Comparison of ENCODE assay signal across 18 cellular contexts in genomic region chr3:52176188-52176752, GRCh38. TPM values are rescaled to one million over a fixed set of nuclear protein-coding genes. Genes with fewer than 3 reads are reported as not detected.
DNase-seq lines count a peak whose midpoint lies in the region; ATAC-seq and TF ChIP-seq lines count a peak whose summit lies in the region.
"Had no signal": no experiment of that assay in that cellular context is flagged by ENCODE, and none has a peak within 500 bp of the region (broad histone marks: within the 10 kb centered on the region; RNA-seq: fewer than 3 reads in every experiment).

No MANE protein-coding gene starts in this region.

- H3K27ac ChIP-seq in BLaER1 (no peak overlapping the region), IMR-90 (ENCODE audit: insufficient read depth, low read length) (no peak overlapping the region)
- H3K27ac ChIP-seq: GM23248, Peyer's patch had no signal

- no peak for TF ChIP-seq POLR2A in IMR-90 (IDR thresholded peaks at IDR 0.05; ENCODE audit: low read depth, low read length)

- BruUV-seq in IMR-90 (replicated peaks; lab: Mats Ljungman, UMichigan): no TSS peak

- H3K27me3 ChIP-seq in BLaER1 (no peaks in the 10 kb centered on the region), IMR-90 (ENCODE audit: control insufficient read depth, insufficient read depth, low read length) (peaks cover 9% of the 10 kb centered on the region)
- H3K27me3 ChIP-seq: MG63, Peyer's patch had no signal

- peaks cover 21% of the 10 kb centered on the region for H3K9me1 ChIP-seq in IMR-90 (ENCODE audit: insufficient read depth, low read length)

- H3K4me1 ChIP-seq in BLaER1 (peaks cover 21% of the 10 kb centered on the region), IMR-90 (ENCODE audit: control insufficient read depth, insufficient read depth, low read length) (peaks cover 10% of the 10 kb centered on the region)
- H3K4me1 ChIP-seq: Peyer's patch had no signal

- H3K4me2 ChIP-seq in BLaER1: peak overlapping the region; percentile 72
- no peak overlapping the region for H3K4me2 ChIP-seq in IMR-90 (ENCODE audit: low read depth, low read length)

- H2BK15ac ChIP-seq in IMR-90 (ENCODE audit: low read depth, low read length): no peak overlapping the region

- H3K18ac ChIP-seq in IMR-90 (ENCODE audit: low read depth, low read length): no peak overlapping the region

- no peak overlapping the region for H4K91ac ChIP-seq in IMR-90 (ENCODE audit: insufficient read depth, low read depth, low read length)

- peak overlapping the region; percentile 24; the same call in 1 of the 2 replicates for H3K9ac ChIP-seq in BLaER1
- H3K9ac ChIP-seq in IMR-90 (ENCODE audit: low read depth, low read length): no peak overlapping the region
- H3K9ac ChIP-seq: GM23248 had no signal

- intact Hi-C loops in IMR-90 (cut with micrococcal nuclease) (no loop called here), posterior vena cava (cut with DNase I) (no loop called here)

- H4K8ac ChIP-seq in IMR-90 (ENCODE audit: low read depth in 2 of 2, low read length in 2 of 2): no peak overlapping the region

- POLR2A ChIA-PET in IMR-90 (lab: Charles Lee; ENCODE audit: unreplicated experiment): no interaction called here

- H2AK9ac ChIP-seq in IMR-90 (replicated peaks; ENCODE audit: low read depth, low read length, poor library complexity): no peak overlapping the region

- no peaks in the 10 kb centered on the region for H3K79me1 ChIP-seq in IMR-90 (ENCODE audit: low read depth in 1 of 2, low read length in 2 of 2)

- peak overlapping the region; percentile 72 for H2AFZ ChIP-seq in IMR-90 (replicated peaks; ENCODE audit: low read length, poor library complexity)
- H2AFZ ChIP-seq: GM23248 had no signal

- H3K36me3 ChIP-seq in BLaER1 (no peaks in the 10 kb centered on the region), IMR-90 (ENCODE audit: control insufficient read depth, insufficient read depth, low read length) (no peaks in the 10 kb centered on the region)
- H3K36me3 ChIP-seq: MG63, Peyer's patch had no signal

- DNase-seq in IMR-90 (no peak), posterior vena cava (ENCODE audit: low spot score) (peak; percentile 55), RKO (ENCODE audit: low spot score) (no peak), NCI-H128 (lab: John Stamatoyannopoulos, UW; ENCODE audit: unreplicated experiment) (no peak)
- DNase-seq: CD4-positive, alpha-beta memory T cell; DMS79 treated with DMSO at 0.1 percent for 48 hours; GM23248; MG63; NCI-H1092 treated with DMSO at 0.1 percent for 48 hours; NCI-H1694 treated with DMSO at 0.1 percent for 48 hours; NCI-H446 treated with DMSO at 0.1 percent for 48 hours; NCI-H748 treated with DMSO at 0.1 percent for 48 hours; Peyer's patch had no signal

- H3K4ac ChIP-seq in IMR-90 (ENCODE audit: low read depth, low read length): no peak overlapping the region

- H3K14ac ChIP-seq in IMR-90 (replicated peaks; ENCODE audit: low read depth, low read length): peak overlapping the region; percentile 47; the same call in 1 of the 2 replicates

- H4K20me1 ChIP-seq in BLaER1: no peaks in the 10 kb centered on the region
- H4K20me1 ChIP-seq in IMR-90 (ENCODE audit: insufficient read depth, low read length): no peaks in the 10 kb centered on the region

- ATAC-seq in IMR-90 (ENCODE audit: low read depth) (no peak), esophagus mucosa (peak; percentile 2), GM21381 (IDR thresholded peaks at IDR 0.05; ENCODE audit: unreplicated experiment) (no peak), GM21360 (IDR thresholded peaks at IDR 0.05; ENCODE audit: unreplicated experiment) (no peak)

- dilution Hi-C loops in IMR-90 (cut with HindIII; ENCODE audit: low sequenced_read_pairs, unreplicated experiment): no loop called here

- TF ChIP-seq CTCF in IMR-90 (conservative IDR thresholded peaks at IDR 0.05; ENCODE audit: low read depth, low read length): no peak

- in situ Hi-C loops in IMR-90 (cut with MboI; ENCODE audit: low sequenced_read_pairs): no loop called here

- 95% methylated on average over 2 of the region's 8 CpGs; no CpG with 5 or more reads in 1 of the 2 experiments for WGBS in IMR-90 (ENCODE audit: extremely low coverage in 2 of 2, insufficient read length in 1 of 2), 2 experiments

- no peak overlapping the region for H4K5ac ChIP-seq in IMR-90 (ENCODE audit: low read depth, low read length)

- no peak overlapping the region for H2AK5ac ChIP-seq in IMR-90 (ENCODE audit: low read depth, low read length)

- TF ChIP-seq RAD21 in IMR-90 (IDR thresholded peaks at IDR 0.05; ENCODE audit: low read length): no peak

- H3K4me3 ChIP-seq in BLaER1 (no peak overlapping the region), IMR-90 (ENCODE audit: insufficient read depth, low read depth, low read length) (no peak overlapping the region)
- H3K4me3 ChIP-seq: GM23248, MG63, Peyer's patch had no signal

- H3K23ac ChIP-seq in IMR-90 (ENCODE audit: low read depth, low read length): no peak overlapping the region

- H2BK20ac ChIP-seq in IMR-90 (ENCODE audit: low read depth, low read length): no peak overlapping the region

- CTCF ChIA-PET in IMR-90 (lab: Yijun Ruan, JAX): no interaction called here

- H3K9me3 ChIP-seq in BLaER1 (no peaks in the 10 kb centered on the region), IMR-90 (ENCODE audit: control insufficient read depth, insufficient read depth, low read length) (no peaks in the 10 kb centered on the region)
- H3K9me3 ChIP-seq: MG63, Peyer's patch had no signal

- H2BK120ac ChIP-seq in IMR-90 (ENCODE audit: low read depth, low read length): no peak overlapping the region

- no peak overlapping the region for H3K56ac ChIP-seq in IMR-90 (ENCODE audit: extremely low read depth, insufficient read depth, low read length)

- no peak overlapping the region for H2BK5ac ChIP-seq in IMR-90 (ENCODE audit: low read depth, low read length, poor library complexity, severe bottlenecking)

TF ChIP-seq in IMR-90, 13 proteins besides CTCF, POLR2A, EP300 and RAD21:
- no peak for TF ChIP-seq RFX5 (IDR thresholded peaks at IDR 0.05; ENCODE audit: low read depth, low read length)
- TF ChIP-seq USF2 (IDR thresholded peaks at IDR 0.05; ENCODE audit: low read depth, low read length): no peak
- no peak for TF ChIP-seq CEBPB (IDR thresholded peaks at IDR 0.05; ENCODE audit: low read depth, low read length)
- no peak for TF ChIP-seq CHD1 (IDR thresholded peaks at IDR 0.05; ENCODE audit: low read depth, low read length)
- no peak for TF ChIP-seq MAZ (IDR thresholded peaks at IDR 0.05; ENCODE audit: borderline replicate concordance, low read depth, low read length)
- no peak for TF ChIP-seq ELK1 (IDR thresholded peaks at IDR 0.05; ENCODE audit: borderline replicate concordance, low read depth, low read length)
- TF ChIP-seq MAFK (IDR thresholded peaks at IDR 0.05; ENCODE audit: low read depth, low read length): no peak
- TF ChIP-seq SMC3 (IDR thresholded peaks at IDR 0.05; ENCODE audit: low read depth, low read length): no peak
- no peak for TF ChIP-seq BHLHE40 (IDR thresholded peaks at IDR 0.05; ENCODE audit: low read depth, low read length)
- TF ChIP-seq RCOR1 (IDR thresholded peaks at IDR 0.05; ENCODE audit: insufficient replicate concordance, low read length): no peak
- TF ChIP-seq MXI1 (IDR thresholded peaks at IDR 0.05; ENCODE audit: borderline replicate concordance, low read depth, low read length): no peak
- no peak for TF ChIP-seq NFE2L2 (IDR thresholded peaks at IDR 0.05; ENCODE audit: low read depth, low read length)
- TF ChIP-seq FOS (IDR thresholded peaks at IDR 0.05; ENCODE audit: low read depth, low read length): no peak

RNA-seq across cellular contexts. Expression of gene ALAS1, which starts 21.7 kb away (rescaled TPM):
- total RNA-seq in IMR-90 (2012; rRNA removed) (29.7 and 32.8 TPM in 2 replicates), esophagus mucosa (45.2 TPM), posterior vena cava (10 to 100 TPM; 28.5 to 31.4 TPM)
- polyA plus RNA-seq in IMR-90 (2012; rRNA removed): 47.2 and 47.8 TPM in 2 replicates
- 34.1 and 38.0 TPM in 2 replicates for polyA plus RNA-seq in IMR-90 (2012; cell fraction: cytosol; rRNA removed)
- polyA plus RNA-seq in IMR-90 (2012; cell fraction: nucleus; rRNA removed; ENCODE audit: low replicate concordance): 38.1 and 45.9 TPM in 2 replicates

RNA-seq across cellular contexts. Expression of gene POC1A, which starts 22.0 kb away (rescaled TPM):
- total RNA-seq in IMR-90 (2012; rRNA removed) (8.3 and 10.6 TPM in 2 replicates), esophagus mucosa (8.4 TPM), posterior vena cava (1 to 10 TPM; 1.7 to 1.9 TPM)
- polyA plus RNA-seq in IMR-90 (2012; rRNA removed): 11.5 TPM in 2 replicates
- polyA plus RNA-seq in IMR-90 (2012; cell fraction: cytosol; rRNA removed): 9.0 and 9.3 TPM in 2 replicates
- 5.2 and 10.5 TPM in 2 replicates for polyA plus RNA-seq in IMR-90 (2012; cell fraction: nucleus; rRNA removed; ENCODE audit: low replicate concordance)

RNA-seq across cellular contexts. Expression of gene TLR9, which starts 49.2 kb away (rescaled TPM):
- total RNA-seq in IMR-90 (2012; rRNA removed) (not detected in 2 replicates), esophagus mucosa (0.04 TPM), posterior vena cava (under 1 TPM; 0.46 to 0.52 TPM)
- polyA plus RNA-seq in IMR-90 (2012; rRNA removed): 0.03 TPM in 1 of 2 replicates, not detected in the other
- 0.01 TPM in 1 of 2 replicates, not detected in the other for polyA plus RNA-seq in IMR-90 (2012; cell fraction: cytosol; rRNA removed)
- polyA plus RNA-seq in IMR-90 (2012; cell fraction: nucleus; rRNA removed; ENCODE audit: low replicate concordance): 0.15 TPM in 2 replicates
- total RNA-seq: A673, GM23248 had no signal
- polyA plus RNA-seq: CD4-positive, alpha-beta memory T cell; GM23248 had no signal
